8 cellular contexts compared by ENCODE assay signal in the genomic region with DNA sequence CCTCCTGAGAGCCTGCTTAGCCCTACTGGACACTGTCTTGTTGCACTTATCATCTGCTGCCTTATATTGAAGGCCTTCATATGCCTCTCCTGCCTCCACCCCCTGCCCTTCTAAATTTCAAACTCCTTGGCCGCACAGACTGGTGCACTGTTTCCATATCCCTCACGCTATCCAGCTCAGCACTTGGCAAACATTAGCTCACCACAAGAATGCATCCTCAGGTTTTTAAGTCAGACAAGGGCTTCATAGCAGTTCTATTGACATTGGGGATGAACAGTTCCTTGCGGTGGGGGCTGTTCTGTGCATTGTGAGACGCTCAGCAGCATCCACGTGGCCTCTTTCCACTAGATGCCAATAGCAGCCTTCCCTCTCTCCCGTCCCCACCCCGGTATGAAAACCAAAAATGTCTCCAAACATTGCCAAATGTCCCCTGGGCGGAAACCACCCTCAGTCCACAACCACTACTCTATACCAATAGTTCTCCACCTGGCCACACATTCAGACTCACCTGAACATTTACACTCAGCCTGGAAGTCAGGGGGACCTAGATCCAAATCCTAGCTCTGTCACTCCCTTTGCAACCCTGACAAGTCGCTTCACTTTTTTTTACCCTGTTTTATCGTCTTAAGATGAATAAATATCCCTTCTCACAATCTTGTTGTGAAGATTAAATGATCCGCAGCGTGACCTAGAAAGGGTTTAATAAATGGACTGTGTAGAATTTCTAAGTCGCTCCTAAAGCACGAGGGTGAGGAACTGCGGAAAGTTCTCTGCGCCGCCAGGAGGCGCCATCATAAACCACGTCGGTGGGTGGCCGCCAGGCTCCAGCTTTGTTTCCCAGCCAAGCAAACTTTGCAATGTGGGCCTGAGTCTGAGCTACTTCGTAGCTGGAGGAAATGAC. TPM values are rescaled to one million over a fixed set of nuclear protein-coding genes. Genes with fewer than 3 reads are reported as not detected.
DNase-seq lines count a peak whose midpoint lies in the region; ATAC-seq and TF ChIP-seq lines count a peak whose summit lies in the region.

No MANE protein-coding gene starts in this region.

- no peaks in the 10 kb centered on the region for H3K27me3 ChIP-seq in Panc1 (ENCODE audit: control insufficient read depth, insufficient read depth, low read length)
- peaks cover 92% of the 10 kb centered on the region for H3K27me3 ChIP-seq in left ventricle myocardium inferior (ENCODE audit: low read depth)

- H3K4me3 Mint-ChIP-seq in activated naive CD4-positive, alpha-beta T cell treated with anti-CD3 and anti-CD28 coated beads, Interleukin-2, amount 10 ng/mL, durations not matched to agents 7 days and 5 days = no peak overlapping the region

- H3K4me1 ChIP-seq in Panc1 (ENCODE audit: control insufficient read depth, insufficient read depth, low read length) (no peaks in the 10 kb centered on the region), left ventricle myocardium inferior (no peaks in the 10 kb centered on the region)

- no peaks in the 10 kb centered on the region for H3K36me3 Mint-ChIP-seq in activated naive CD4-positive, alpha-beta T cell treated with anti-CD3 and anti-CD28 coated beads, Interleukin-2, amount 10 ng/mL, durations not matched to agents 7 days and 5 days

- no peak overlapping the region for H3K27ac Mint-ChIP-seq in activated naive CD4-positive, alpha-beta T cell treated with anti-CD3 and anti-CD28 coated beads, Interleukin-2, amount 10 ng/mL, durations not matched to agents 7 days and 5 days

- H3K4me1 Mint-ChIP-seq in activated naive CD4-positive, alpha-beta T cell treated with anti-CD3 and anti-CD28 coated beads, Interleukin-2, amount 10 ng/mL, durations not matched to agents 7 days and 5 days = no peaks in the 10 kb centered on the region

- H3K36me3 ChIP-seq in Panc1 (ENCODE audit: control insufficient read depth, insufficient read depth, low read length) = no peaks in the 10 kb centered on the region
- no peaks in the 10 kb centered on the region for H3K36me3 ChIP-seq in left ventricle myocardium inferior

- H3K27ac ChIP-seq in Panc1 (ENCODE audit: low read length) (no peak overlapping the region), left ventricle myocardium inferior (replicated peaks) (no peak overlapping the region)

- in situ Hi-C loops in Panc1 (cut with HindIII; ENCODE audit: low pct_unique_long_range_greater_than_20kb, low sequenced_read_pairs) = no loop called here

- no peak overlapping the region for H3K4me3 ChIP-seq in AG09309 (ENCODE audit: control insufficient read depth, low read depth, low read length)
- no peak overlapping the region for H3K4me3 ChIP-seq in Panc1 (ENCODE audit: low read depth in 2 of 2, low read length in 2 of 2)
- H3K4me3 ChIP-seq in left ventricle myocardium inferior = no peak overlapping the region

- no peaks in the 10 kb centered on the region for H3K9me3 Mint-ChIP-seq in activated naive CD4-positive, alpha-beta T cell treated with anti-CD3 and anti-CD28 coated beads, Interleukin-2, amount 10 ng/mL, durations not matched to agents 7 days and 5 days

- intact Hi-C loops in Panc1 (cut with micrococcal nuclease; ENCODE audit: unreplicated experiment) (no loop called here), left ventricle myocardium inferior (cut with micrococcal nuclease) (no loop called here)

- peaks cover 65% of the 10 kb centered on the region for H3K27me3 Mint-ChIP-seq in activated naive CD4-positive, alpha-beta T cell treated with anti-CD3 and anti-CD28 coated beads, Interleukin-2, amount 10 ng/mL, durations not matched to agents 7 days and 5 days

- TF ChIP-seq CTCF in AG09309 (IDR thresholded peaks at IDR 0.05; ENCODE audit: control insufficient read depth, insufficient read depth, low read depth, low read length, missing control alignments) (peak; percentile 63), GM20000 (IDR thresholded peaks at IDR 0.05; ENCODE audit: extremely low read depth, missing control alignments) (peak; percentile 66), Panc1 (IDR thresholded peaks at IDR 0.05) (peak; percentile 85), left ventricle myocardium inferior (IDR thresholded peaks at IDR 0.05; ENCODE audit: borderline replicate concordance) (peak; percentile 51)

- no TSS peak for BruUV-seq in Panc1 (replicated peaks; lab: Mats Ljungman, UMichigan)

- POLR2A ChIA-PET in Panc1 (lab: Charles Lee) = no interaction called here

- H3K9me3 ChIP-seq in Panc1 (ENCODE audit: control insufficient read depth, insufficient read depth, low read depth, low read length) (no peaks in the 10 kb centered on the region), left ventricle myocardium inferior (replicated peaks) (no peaks in the 10 kb centered on the region)

- peak; percentile 72 for ATAC-seq in Panc1
- no peak for ATAC-seq in GM19452 (IDR thresholded peaks at IDR 0.05; ENCODE audit: unreplicated experiment)
- no peak for ATAC-seq in HG03159 (IDR thresholded peaks at IDR 0.05; ENCODE audit: unreplicated experiment)

- DNase-seq in AG09309 (ENCODE audit: low read depth) (peak; percentile 13), GM20000 (ENCODE audit: low spot score) (peak; percentile 57), Panc1 (ENCODE audit: low read depth, low spot score) (no peak), left ventricle myocardium inferior (peak; percentile 27)
- peak; percentile 66 for DNase-seq in activated naive CD4-positive, alpha-beta T cell treated with anti-CD3 and anti-CD28 coated beads, Interleukin-2, amount 10 ng/mL, durations not matched to agents 7 days and 5 days
- DNase-seq in stimulated activated CD4-positive, alpha-beta T cell treated with anti-CD3 and anti-CD28 coated beads, Interleukin-1b, Interleukin-23, amount 100 ng/mL, for 24 hours (ENCODE audit: low read depth in 4 of 4, low spot score in 1 of 4) = peak; percentile 9 to 47 (median 31)

- CTCF ChIA-PET in Panc1 (lab: Charles Lee) = interaction anchor here (0.6 to 1.3 kb wide), 3 partner anchors 28 to 158 kb away, joined by 3 to 9 read pairs (median 6); no protein-coding TSS in a partner anchor
- CTCF ChIA-PET in activated naive CD4-positive, alpha-beta T cell treated with anti-CD3 and anti-CD28 coated beads, Interleukin-2, amount 10 ng/mL, durations not matched to agents 7 days and 5 days (lab: Charles Lee) = interaction anchor here (0.5 to 6.1 kb wide), 23 partner anchors 9 to 164 kb away, joined by 3 to 158 read pairs (median 5); a partner anchor contains a TSS

RNA-seq across cellular contexts. Expression of a gene that starts 3.6 kb away (rescaled TPM):
- total RNA-seq in Panc1 (2021; ENCODE audit: unreplicated experiment) (not detected), left ventricle myocardium inferior (not detected)
- not detected for polyA plus RNA-seq in Panc1 (2012; ENCODE audit: insufficient read length)

RNA-seq across cellular contexts. Expression of a gene that starts 37.4 kb away (rescaled TPM):
- total RNA-seq in Panc1 (2021; ENCODE audit: unreplicated experiment) (0.21 TPM), left ventricle myocardium inferior (0.11 TPM)
- not detected for polyA plus RNA-seq in Panc1 (2012; ENCODE audit: insufficient read length)

RNA-seq across cellular contexts. Expression of a gene that starts 51.7 kb away (rescaled TPM):
- total RNA-seq in Panc1 (2021; ENCODE audit: unreplicated experiment) (not detected), left ventricle myocardium inferior (not detected)
- not detected for polyA plus RNA-seq in Panc1 (2012; ENCODE audit: insufficient read length)

RNA-seq across cellular contexts. Expression of a gene that starts 52.1 kb away (rescaled TPM):
- total RNA-seq in Panc1 (2021; ENCODE audit: unreplicated experiment) (not detected), left ventricle myocardium inferior (not detected)
- polyA plus RNA-seq in Panc1 (2012; ENCODE audit: insufficient read length) = not detected
